In the genomic region with DNA sequence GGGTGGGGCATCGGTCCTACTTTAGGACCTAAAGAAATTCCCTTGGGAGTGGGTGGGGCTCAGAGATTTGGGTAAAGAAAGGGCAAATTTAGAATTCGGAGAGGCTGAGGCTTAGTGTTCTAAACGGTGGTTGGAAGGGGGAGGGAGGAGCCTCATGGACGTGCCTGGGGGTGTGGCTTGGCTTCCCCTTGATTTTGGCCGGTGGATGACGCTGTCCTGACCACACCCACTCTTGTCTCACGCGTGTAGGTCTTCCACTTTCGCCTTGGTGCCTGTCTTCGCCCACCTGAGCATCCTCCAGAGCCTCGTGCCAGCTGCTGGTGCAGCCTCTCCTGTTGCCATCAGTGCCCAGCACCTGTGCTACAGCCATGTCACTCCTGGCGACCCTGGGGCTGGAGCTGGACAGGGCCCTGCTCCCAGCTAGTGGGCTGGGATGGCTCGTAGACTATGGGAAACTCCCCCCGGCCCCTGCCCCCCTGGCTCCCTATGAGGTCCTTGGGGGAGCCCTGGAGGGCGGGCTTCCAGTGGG, we compare ENCODE assay signal across 9 cellular contexts. TPM values are rescaled to one million over a fixed set of nuclear protein-coding genes. Genes with fewer than 3 reads are reported as not detected.
DNase-seq lines count a peak whose midpoint lies in the region; ATAC-seq, FAIRE-seq and TF ChIP-seq lines count a peak whose summit lies in the region.
"Had no signal": no experiment of that assay in that cellular context is flagged by ENCODE, and none has a peak within 500 bp of the region (broad histone marks: within the 10 kb centered on the region; RNA-seq: fewer than 3 reads in every experiment).

No MANE protein-coding gene starts in this region.

- H3K9ac ChIP-seq in HepG2 (ENCODE audit: insufficient read depth, low read depth, low read length): no peak overlapping the region

- 0 out of 4 replicates have a peak, but pooled peaks of 1 of the 2 experiments have one; percentile 5 for TF ChIP-seq POLR2A in HepG2 (IDR thresholded peaks at IDR 0.05; ENCODE audit: insufficient read depth in 1 of 2, low read depth in 2 of 2, low read length in 2 of 2)

- peak overlapping the region; percentile 14; the same call in 1 of the 2 replicates for H3K4me2 ChIP-seq in HepG2 (ENCODE audit: low read depth, low read length)

- ATAC-seq in Right ventricle myocardium inferior: no peak
- no peak for ATAC-seq in HepG2
- no peak for ATAC-seq in aorta (ENCODE audit: low FRiP score)
- ATAC-seq in GM19324 (IDR thresholded peaks at IDR 0.05; ENCODE audit: low FRiP score, unreplicated experiment): no peak

- H4K20me1 ChIP-seq in HepG2 (ENCODE audit: insufficient read depth, low read length): no peaks in the 10 kb centered on the region

- in situ Hi-C loops in HepG2 (cut with HindIII; ENCODE audit: extremely low pct_ligation_motif_present, low pct_unique_long_range_greater_than_20kb): no loop called here

- intact Hi-C loops in Right ventricle myocardium inferior (cut with DNase I) (no loop called here), ascending aorta (cut with DNase I) (loop anchor here (2.0 kb wide), 1 partner anchor 94 kb away; a partner anchor contains a TSS), HepG2 (cut with micrococcal nuclease; ENCODE audit: unreplicated experiment) (no loop called here), aorta (cut with DNase I) (loop anchor here in 1 of 2 donors (10.0 kb wide), 1 partner anchor 204 kb away; no protein-coding TSS in a partner anchor)

- no peak for TF ChIP-seq RAD21 in HepG2 (CRISPR knock-in tag; IDR thresholded peaks at IDR 0.05)

- WGBS in HepG2 (ENCODE audit: low lambda C conversion rate): 91% methylated on average over 11 of the region's 15 CpGs
- 52 to 57% methylated on average over 15 of the region's 15 CpGs for WGBS in aorta, 2 donors

- FAIRE-seq in HepG2 (lab: Jason Lieb, UNC): no peak

- peak overlapping the region; percentile 63 for H3K4me3 ChIP-seq in cardiac muscle cell
- H3K4me3 ChIP-seq in ascending aorta: peak overlapping the region in 1 of 2 donors; percentile 88
- H3K4me3 ChIP-seq in HepG2 (replicated peaks in 1 of 3; ENCODE audit: insufficient read depth in 1 of 3, low read depth in 2 of 3, low read length in 3 of 3): no peak overlapping the region
- H3K4me3 ChIP-seq in aorta (ENCODE audit: low read length in 2 of 2): no peak overlapping the region

- no peak overlapping the region for H3K27ac ChIP-seq in cardiac muscle cell
- peak overlapping the region; percentile 73 to 91 for H3K27ac ChIP-seq in ascending aorta
- no peak overlapping the region for H3K27ac ChIP-seq in HepG2 (ENCODE audit: extremely low read length, insufficient read depth, low read length)
- no peak overlapping the region for H3K27ac ChIP-seq in aorta (ENCODE audit: low read depth in 1 of 2, low read length in 2 of 2)

- H3K79me2 ChIP-seq in HepG2 (ENCODE audit: insufficient read depth, low read length): peaks cover 29% of the 10 kb centered on the region

- no peaks in the 10 kb centered on the region for H3K36me3 ChIP-seq in cardiac muscle cell
- peaks cover under 1 to 6% of the 10 kb centered on the region in 2 donors for H3K36me3 ChIP-seq in ascending aorta
- H3K36me3 ChIP-seq in HepG2 (replicated peaks in 1 of 2; ENCODE audit: control insufficient read depth in 1 of 2, insufficient read depth in 2 of 2, low read length in 2 of 2): peaks cover 7 to 16% of the 10 kb centered on the region in 2 experiments; a peak in 4 of 5 replicates
- H3K36me3 ChIP-seq in aorta (ENCODE audit: control insufficient read depth in 1 of 2, insufficient read depth in 2 of 2, low read length in 1 of 2): no peaks in the 10 kb centered on the region
- H3K36me3 ChIP-seq: pancreas had no signal

- H3K9me3 ChIP-seq in cardiac muscle cell (ENCODE audit: low read depth) (no peaks in the 10 kb centered on the region), ascending aorta (no peaks in the 10 kb centered on the region), HepG2 (ENCODE audit: low read length) (no peaks in the 10 kb centered on the region), aorta (ENCODE audit: control insufficient read depth, low read length) (no peaks in the 10 kb centered on the region)
- H3K9me3 ChIP-seq: pancreas had no signal

- no peak overlapping the region for H2AFZ ChIP-seq in HepG2 (ENCODE audit: low read length)

- H3K27me3 ChIP-seq in cardiac muscle cell (no peaks in the 10 kb centered on the region), ascending aorta (no peaks in the 10 kb centered on the region), HepG2 (ENCODE audit: control insufficient read depth in 1 of 2, insufficient read depth in 2 of 2, low read length in 2 of 2) (no peaks in the 10 kb centered on the region; a peak in 1 of 5 replicates), aorta (ENCODE audit: control insufficient read depth in 1 of 2, insufficient read depth in 2 of 2, low read length in 1 of 2) (no peaks in the 10 kb centered on the region)
- H3K27me3 ChIP-seq: pancreas had no signal

- CTCF ChIA-PET in HepG2 (lab: Yijun Ruan, JAX; ENCODE audit: low intra/inter-chr PET ratio, low total read pairs): no interaction called here

- POLR2A ChIA-PET in HepG2 (lab: Yijun Ruan, JAX): interaction anchor here (0.7 to 3.5 kb wide), 12 partner anchors 8 to 164 kb away, joined by 3 to 22 read pairs (median 8); a partner anchor contains a TSS

- peak in 1 of 2 donors; percentile 27 for DNase-seq in cardiac muscle cell (ENCODE audit: low read depth in 1 of 2, low spot score in 1 of 2)
- DNase-seq in Right ventricle myocardium inferior (ENCODE audit: missing footprints): no peak
- no peak for DNase-seq in ascending aorta (ENCODE audit: low spot score in 2 of 2)
- no peak for DNase-seq in HepG2 (ENCODE audit: low spot score)
- peak; percentile 57 to 80 for DNase-seq in aorta
- DNase-seq in GM20000 (ENCODE audit: low spot score): no peak
- no peak for DNase-seq in NCI-H2107 (lab: John Stamatoyannopoulos, UW)

- BruUV-seq in HepG2 (replicated peaks; lab: Mats Ljungman, UMichigan): no TSS peak

- TF ChIP-seq EP300 in HepG2 (IDR thresholded peaks at IDR 0.05; ENCODE audit: low read depth in 2 of 2, low read length in 2 of 2): no peak
- no peak for TF ChIP-seq EP300 in HepG2 (CRISPR knock-in tag; IDR thresholded peaks at IDR 0.05; ENCODE audit: borderline replicate concordance)

- H3K4me1 ChIP-seq in cardiac muscle cell (ENCODE audit: low read depth) (peaks cover 3% of the 10 kb centered on the region), ascending aorta (peaks cover 3 to 13% of the 10 kb centered on the region in 2 donors), HepG2 (ENCODE audit: insufficient read depth, low read length) (peaks cover 27% of the 10 kb centered on the region), aorta (ENCODE audit: control insufficient read depth in 1 of 2, insufficient read depth in 2 of 2, low read length in 2 of 2) (no peaks in the 10 kb centered on the region)

- no peak for TF ChIP-seq CTCF in cardiac muscle cell (IDR thresholded peaks at IDR 0.05; ENCODE audit: low read depth, low read length)
- TF ChIP-seq CTCF in ascending aorta (IDR thresholded peaks at IDR 0.05): no peak
- no peak for TF ChIP-seq CTCF in HepG2 (CRISPR knock-in tag; IDR thresholded peaks at IDR 0.05)
- no peak for TF ChIP-seq CTCF in GM20000 (IDR thresholded peaks at IDR 0.05; ENCODE audit: extremely low read depth, missing control alignments)

RNA-seq across cellular contexts. Expression of a gene that starts 1.2 kb away (rescaled TPM):
- total RNA-seq in cardiac muscle cell: 60.6 and 71.3 TPM in 2 replicates
- polyA plus RNA-seq in cardiac muscle cell: 43.3 and 63.1 TPM in 2 replicates
- 30.4 TPM for total RNA-seq in Right ventricle myocardium inferior
- 38.8 TPM for total RNA-seq in ascending aorta
- total RNA-seq in HepG2 (2016; rRNA removed; fragmentation: Illumina TruSeq; extraction: Trizol): 41.5 and 42.1 TPM in 2 replicates
- total RNA-seq in HepG2 (2016; cell fraction: cytosol; rRNA removed; fragmentation: Illumina TruSeq; extraction: Trizol; ENCODE audit: low read depth): 8.4 TPM in 2 replicates
- total RNA-seq in HepG2 (2016; cell fraction: insoluble cytoplasmic fraction; rRNA removed; fragmentation: Illumina TruSeq; extraction: Trizol): 36.6 and 41.1 TPM in 2 replicates
- total RNA-seq in HepG2 (2016; cell fraction: membrane; rRNA removed; fragmentation: Illumina TruSeq; extraction: Trizol): 28.0 TPM in 2 replicates
- 19.5 and 21.5 TPM in 2 replicates for total RNA-seq in HepG2 (2016; cell fraction: nucleus; rRNA removed; fragmentation: Illumina TruSeq; extraction: Trizol)
- polyA plus RNA-seq in HepG2 (2011; rRNA removed): 15.4 and 16.5 TPM in 2 replicates
- 9.8 and 11.5 TPM in 2 replicates for polyA plus RNA-seq in HepG2 (2011; cell fraction: cytosol; rRNA removed)
- polyA plus RNA-seq in HepG2 (2011; cell fraction: nucleus; rRNA removed): 18.0 and 18.7 TPM in 2 replicates
- 24.2 and 25.4 TPM in 2 replicates for polyA plus RNA-seq in HepG2 (2012)
- 4.2 and 4.3 TPM in 2 replicates for polyA plus RNA-seq in HepG2 (2016; cell fraction: cytosol; fragmentation: Illumina TruSeq; extraction: Trizol; ENCODE audit: low read depth)
- 40.3 and 48.5 TPM in 2 replicates for polyA plus RNA-seq in HepG2 (2016; cell fraction: insoluble cytoplasmic fraction; fragmentation: Illumina TruSeq; extraction: Trizol; ENCODE audit: low read depth)
- 12.2 and 12.4 TPM in 2 replicates for polyA plus RNA-seq in HepG2 (2016; cell fraction: membrane; fragmentation: Illumina TruSeq; extraction: Trizol; ENCODE audit: low read depth)
- polyA plus RNA-seq in HepG2 (2016; cell fraction: nucleus; fragmentation: Illumina TruSeq; extraction: Trizol; ENCODE audit: insufficient read depth, low read depth): 48.6 and 52.6 TPM in 2 replicates
- polyA minus RNA-seq in HepG2 (2011; rRNA and poly(A)+ RNA removed; ENCODE audit: low replicate concordance): 14.5 and 30.4 TPM in 2 replicates
- 9.9 and 10.3 TPM in 2 replicates for polyA minus RNA-seq in HepG2 (2011; cell fraction: cytosol; rRNA and poly(A)+ RNA removed)
- polyA minus RNA-seq in HepG2 (2011; cell fraction: nucleus; rRNA and poly(A)+ RNA removed): 7.8 and 8.9 TPM in 2 replicates
- total RNA-seq in aorta: 10 to 100 TPM; 27.7 to 39.8 TPM
- 10 to 100 TPM; 13.3 to 17.3 TPM for polyA plus RNA-seq in aorta

RNA-seq across cellular contexts. Expression of a gene that starts 1.5 kb away (rescaled TPM):
- total RNA-seq in cardiac muscle cell (5.9 and 6.8 TPM in 2 replicates), Right ventricle myocardium inferior (10.4 TPM), ascending aorta (4.3 TPM), HepG2 (2016; rRNA removed; fragmentation: Illumina TruSeq; extraction: Trizol) (9.7 and 10.3 TPM in 2 replicates), aorta (10 to 100 TPM; 13.8 to 43.3 TPM)
- polyA plus RNA-seq in cardiac muscle cell (4.8 and 6.3 TPM in 2 replicates), HepG2 (2011; rRNA removed) (4.9 and 5.2 TPM in 2 replicates), aorta (10 to 100 TPM; 11.6 to 24.0 TPM)
- total RNA-seq in HepG2 (2016; cell fraction: cytosol; rRNA removed; fragmentation: Illumina TruSeq; extraction: Trizol; ENCODE audit: low read depth): 6.1 and 6.2 TPM in 2 replicates
- total RNA-seq in HepG2 (2016; cell fraction: insoluble cytoplasmic fraction; rRNA removed; fragmentation: Illumina TruSeq; extraction: Trizol): 7.9 and 10.5 TPM in 2 replicates
- 12.6 and 12.7 TPM in 2 replicates for total RNA-seq in HepG2 (2016; cell fraction: membrane; rRNA removed; fragmentation: Illumina TruSeq; extraction: Trizol)
- total RNA-seq in HepG2 (2016; cell fraction: nucleus; rRNA removed; fragmentation: Illumina TruSeq; extraction: Trizol): 4.6 and 7.3 TPM in 2 replicates
- 2.7 and 3.7 TPM in 2 replicates for polyA plus RNA-seq in HepG2 (2011; cell fraction: cytosol; rRNA removed)
- 10.1 and 14.5 TPM in 2 replicates for polyA plus RNA-seq in HepG2 (2011; cell fraction: nucleus; rRNA removed)
- polyA plus RNA-seq in HepG2 (2012): 9.9 and 10.1 TPM in 2 replicates
- polyA plus RNA-seq in HepG2 (2016; cell fraction: cytosol; fragmentation: Illumina TruSeq; extraction: Trizol; ENCODE audit: low read depth): 16.0 and 17.0 TPM in 2 replicates
- polyA plus RNA-seq in HepG2 (2016; cell fraction: insoluble cytoplasmic fraction; fragmentation: Illumina TruSeq; extraction: Trizol; ENCODE audit: low read depth): 24.8 and 28.5 TPM in 2 replicates
- polyA plus RNA-seq in HepG2 (2016; cell fraction: membrane; fragmentation: Illumina TruSeq; extraction: Trizol; ENCODE audit: low read depth): 25.8 and 30.2 TPM in 2 replicates
- polyA plus RNA-seq in HepG2 (2016; cell fraction: nucleus; fragmentation: Illumina TruSeq; extraction: Trizol; ENCODE audit: insufficient read depth, low read depth): 25.5 and 26.1 TPM in 2 replicates
- 3.5 and 5.9 TPM in 2 replicates for polyA minus RNA-seq in HepG2 (2011; rRNA and poly(A)+ RNA removed; ENCODE audit: low replicate concordance)
- 2.2 and 2.5 TPM in 2 replicates for polyA minus RNA-seq in HepG2 (2011; cell fraction: cytosol; rRNA and poly(A)+ RNA removed)
- 3.1 and 3.4 TPM in 2 replicates for polyA minus RNA-seq in HepG2 (2011; cell fraction: nucleus; rRNA and poly(A)+ RNA removed)

RNA-seq across cellular contexts. Expression of a gene that starts 30.4 kb away (rescaled TPM):
- total RNA-seq in cardiac muscle cell: 0.03 TPM in 1 of 2 replicates, not detected in the other
- polyA plus RNA-seq in cardiac muscle cell: 0.13 TPM in 1 of 2 replicates, not detected in the other
- 0.60 TPM for total RNA-seq in Right ventricle myocardium inferior
- 12.7 TPM for total RNA-seq in ascending aorta
- not detected in 2 replicates for total RNA-seq in HepG2 (2016; rRNA removed; fragmentation: Illumina TruSeq; extraction: Trizol)
- not detected in 2 replicates for total RNA-seq in HepG2 (2016; cell fraction: cytosol; rRNA removed; fragmentation: Illumina TruSeq; extraction: Trizol; ENCODE audit: low read depth)
- total RNA-seq in HepG2 (2016; cell fraction: insoluble cytoplasmic fraction; rRNA removed; fragmentation: Illumina TruSeq; extraction: Trizol): not detected in 2 replicates
- total RNA-seq in HepG2 (2016; cell fraction: membrane; rRNA removed; fragmentation: Illumina TruSeq; extraction: Trizol): not detected in 2 replicates
- total RNA-seq in HepG2 (2016; cell fraction: nucleus; rRNA removed; fragmentation: Illumina TruSeq; extraction: Trizol): not detected in 2 replicates
- not detected in 2 replicates for polyA plus RNA-seq in HepG2 (2011; rRNA removed)
- polyA plus RNA-seq in HepG2 (2011; cell fraction: cytosol; rRNA removed): not detected in 2 replicates
- not detected in 2 replicates for polyA plus RNA-seq in HepG2 (2011; cell fraction: nucleus; rRNA removed)
- not detected in 2 replicates for polyA plus RNA-seq in HepG2 (2012)
- polyA plus RNA-seq in HepG2 (2016; cell fraction: cytosol; fragmentation: Illumina TruSeq; extraction: Trizol; ENCODE audit: low read depth): not detected in 2 replicates
- not detected in 2 replicates for polyA plus RNA-seq in HepG2 (2016; cell fraction: insoluble cytoplasmic fraction; fragmentation: Illumina TruSeq; extraction: Trizol; ENCODE audit: low read depth)
- polyA plus RNA-seq in HepG2 (2016; cell fraction: membrane; fragmentation: Illumina TruSeq; extraction: Trizol; ENCODE audit: low read depth): not detected in 2 replicates
- polyA plus RNA-seq in HepG2 (2016; cell fraction: nucleus; fragmentation: Illumina TruSeq; extraction: Trizol; ENCODE audit: insufficient read depth, low read depth): not detected in 2 replicates
- not detected in 2 replicates for polyA minus RNA-seq in HepG2 (2011; rRNA and poly(A)+ RNA removed; ENCODE audit: low replicate concordance)
- not detected in 2 replicates for polyA minus RNA-seq in HepG2 (2011; cell fraction: cytosol; rRNA and poly(A)+ RNA removed)
- not detected in 2 replicates for polyA minus RNA-seq in HepG2 (2011; cell fraction: nucleus; rRNA and poly(A)+ RNA removed)
- total RNA-seq in aorta: 1 to 10 TPM; 1.8 to 3.1 TPM
- polyA plus RNA-seq in aorta: 1 to 10 TPM in 1 of 2 donors, under 1 TPM in 1; 0.82 to 1.4 TPM

RNA-seq across cellular contexts. Expression of a gene that starts 33.9 kb away (rescaled TPM):
- total RNA-seq in cardiac muscle cell (0.63 TPM in 1 of 2 replicates, not detected in the other), Right ventricle myocardium inferior (0.30 TPM), ascending aorta (0.96 TPM), HepG2 (2016; rRNA removed; fragmentation: Illumina TruSeq; extraction: Trizol) (not detected in 2 replicates), aorta (1 to 10 TPM in 1 of 2 donors, under 1 TPM in 1; 0.84 to 7.2 TPM)
- polyA plus RNA-seq in cardiac muscle cell (0.40 TPM in 1 of 2 replicates, not detected in the other), HepG2 (2011; rRNA removed) (not detected in 2 replicates), aorta (under 1 TPM in 1 of 2 donors, not detected in 1; 0.50 TPM)
- not detected in 2 replicates for total RNA-seq in HepG2 (2016; cell fraction: cytosol; rRNA removed; fragmentation: Illumina TruSeq; extraction: Trizol; ENCODE audit: low read depth)
- total RNA-seq in HepG2 (2016; cell fraction: insoluble cytoplasmic fraction; rRNA removed; fragmentation: Illumina TruSeq; extraction: Trizol): 0.18 and 0.30 TPM in 2 replicates
- not detected in 2 replicates for total RNA-seq in HepG2 (2016; cell fraction: membrane; rRNA removed; fragmentation: Illumina TruSeq; extraction: Trizol)
- total RNA-seq in HepG2 (2016; cell fraction: nucleus; rRNA removed; fragmentation: Illumina TruSeq; extraction: Trizol): not detected in 2 replicates
- 0.08 TPM in 1 of 2 replicates, not detected in the other for polyA plus RNA-seq in HepG2 (2011; cell fraction: cytosol; rRNA removed)
- 0.16 and 0.28 TPM in 2 replicates for polyA plus RNA-seq in HepG2 (2011; cell fraction: nucleus; rRNA removed)
- polyA plus RNA-seq in HepG2 (2012): 0.50 TPM in 1 of 2 replicates, not detected in the other
- polyA plus RNA-seq in HepG2 (2016; cell fraction: cytosol; fragmentation: Illumina TruSeq; extraction: Trizol; ENCODE audit: low read depth): 0.29 TPM in 1 of 2 replicates, not detected in the other
- not detected in 2 replicates for polyA plus RNA-seq in HepG2 (2016; cell fraction: insoluble cytoplasmic fraction; fragmentation: Illumina TruSeq; extraction: Trizol; ENCODE audit: low read depth)
- not detected in 2 replicates for polyA plus RNA-seq in HepG2 (2016; cell fraction: membrane; fragmentation: Illumina TruSeq; extraction: Trizol; ENCODE audit: low read depth)
- not detected in 2 replicates for polyA plus RNA-seq in HepG2 (2016; cell fraction: nucleus; fragmentation: Illumina TruSeq; extraction: Trizol; ENCODE audit: insufficient read depth, low read depth)
- polyA minus RNA-seq in HepG2 (2011; rRNA and poly(A)+ RNA removed; ENCODE audit: low replicate concordance): 0.09 TPM in 1 of 2 replicates, not detected in the other
- polyA minus RNA-seq in HepG2 (2011; cell fraction: cytosol; rRNA and poly(A)+ RNA removed): not detected in 2 replicates
- not detected in 2 replicates for polyA minus RNA-seq in HepG2 (2011; cell fraction: nucleus; rRNA and poly(A)+ RNA removed)

RNA-seq across cellular contexts. Expression of a gene that starts 53.0 kb away (rescaled TPM):
- total RNA-seq in cardiac muscle cell: 25.4 and 26.8 TPM in 2 replicates
- polyA plus RNA-seq in cardiac muscle cell: 38.0 and 52.5 TPM in 2 replicates
- total RNA-seq in Right ventricle myocardium inferior: 44.9 TPM
- total RNA-seq in ascending aorta: 44.6 TPM
- 3.6 and 9.7 TPM in 2 replicates for total RNA-seq in HepG2 (2016; rRNA removed; fragmentation: Illumina TruSeq; extraction: Trizol)
- total RNA-seq in HepG2 (2016; cell fraction: cytosol; rRNA removed; fragmentation: Illumina TruSeq; extraction: Trizol; ENCODE audit: low read depth): 3.6 and 4.6 TPM in 2 replicates
- 4.5 and 10.0 TPM in 2 replicates for total RNA-seq in HepG2 (2016; cell fraction: insoluble cytoplasmic fraction; rRNA removed; fragmentation: Illumina TruSeq; extraction: Trizol)
- total RNA-seq in HepG2 (2016; cell fraction: membrane; rRNA removed; fragmentation: Illumina TruSeq; extraction: Trizol): 7.6 and 8.5 TPM in 2 replicates
- total RNA-seq in HepG2 (2016; cell fraction: nucleus; rRNA removed; fragmentation: Illumina TruSeq; extraction: Trizol): 8.6 and 13.7 TPM in 2 replicates
- 16.9 and 21.6 TPM in 2 replicates for polyA plus RNA-seq in HepG2 (2011; rRNA removed)
- polyA plus RNA-seq in HepG2 (2011; cell fraction: cytosol; rRNA removed): 7.9 and 12.0 TPM in 2 replicates
- polyA plus RNA-seq in HepG2 (2011; cell fraction: nucleus; rRNA removed): 83.8 and 108 TPM in 2 replicates
- polyA plus RNA-seq in HepG2 (2012): 19.0 and 23.3 TPM in 2 replicates
- 4.7 and 5.1 TPM in 2 replicates for polyA plus RNA-seq in HepG2 (2016; cell fraction: cytosol; fragmentation: Illumina TruSeq; extraction: Trizol; ENCODE audit: low read depth)
- polyA plus RNA-seq in HepG2 (2016; cell fraction: insoluble cytoplasmic fraction; fragmentation: Illumina TruSeq; extraction: Trizol; ENCODE audit: low read depth): 10.7 and 15.1 TPM in 2 replicates
- polyA plus RNA-seq in HepG2 (2016; cell fraction: membrane; fragmentation: Illumina TruSeq; extraction: Trizol; ENCODE audit: low read depth): 9.3 and 10.8 TPM in 2 replicates
- 45.7 and 46.6 TPM in 2 replicates for polyA plus RNA-seq in HepG2 (2016; cell fraction: nucleus; fragmentation: Illumina TruSeq; extraction: Trizol; ENCODE audit: insufficient read depth, low read depth)
- 14.8 and 17.4 TPM in 2 replicates for polyA minus RNA-seq in HepG2 (2011; rRNA and poly(A)+ RNA removed; ENCODE audit: low replicate concordance)
- polyA minus RNA-seq in HepG2 (2011; cell fraction: cytosol; rRNA and poly(A)+ RNA removed): 9.8 and 11.2 TPM in 2 replicates
- 16.0 and 24.2 TPM in 2 replicates for polyA minus RNA-seq in HepG2 (2011; cell fraction: nucleus; rRNA and poly(A)+ RNA removed)
- 10 to 100 TPM; 41.1 to 52.4 TPM for total RNA-seq in aorta
- polyA plus RNA-seq in aorta: 100 to 1,000 TPM in 1 of 2 donors, 10 to 100 TPM in 1; 22.7 to 102 TPM

Comparison
In these comparisons a context has a peak if more than half of its experiments do, and no peak if none do; other contexts are left out.
1. DNase-seq: peak in aorta (2 of 2); none in Right ventricle myocardium inferior (single experiment), ascending aorta (0 of 2), HepG2 (single experiment), GM20000 (single experiment) and NCI-H2107 (single experiment).
2. H3K27ac ChIP-seq: peak in ascending aorta (2 of 2); none in cardiac muscle cell (single experiment), HepG2 (single experiment) and aorta (0 of 2).